In the genomic region with DNA sequence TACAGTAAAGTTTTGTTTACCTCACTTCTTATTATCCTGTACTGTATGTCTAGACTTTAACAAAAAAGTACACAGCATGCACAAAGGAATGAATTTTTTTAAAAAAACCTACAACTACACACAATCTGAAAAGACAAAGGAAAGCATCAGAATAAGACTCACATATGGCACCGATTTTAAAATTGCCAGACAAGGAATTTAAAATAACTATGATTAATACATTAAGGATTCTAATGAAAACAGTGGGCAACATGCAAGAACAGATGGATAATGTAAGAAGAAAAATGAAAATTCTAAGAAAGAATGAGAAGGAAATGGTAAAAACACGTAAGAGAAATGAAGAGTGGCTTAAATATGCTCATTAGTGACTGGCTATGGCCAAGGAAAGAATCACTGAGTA, we compare ENCODE assay signal across 21 cellular contexts.
DNase-seq lines count a peak whose midpoint lies in the region; FAIRE-seq and TF ChIP-seq lines count a peak whose summit lies in the region.
"Had no signal": no experiment of that assay in that cellular context is flagged by ENCODE, and none has a peak within 500 bp of the region (broad histone marks: within the 10 kb centered on the region; RNA-seq: fewer than 3 reads in every experiment).

No MANE protein-coding gene starts in this region.

- H3K4me3 Mint-ChIP-seq in astrocyte (ENCODE audit: unreplicated experiment): no peak overlapping the region
- H3K4me3 Mint-ChIP-seq: CD4-positive, alpha-beta T cell had no signal

- H3K9ac ChIP-seq in astrocyte (ENCODE audit: low read length): peak overlapping the region; percentile 58
- H3K9ac ChIP-seq: KMS-11 had no signal

- peak overlapping the region; percentile 31 for H2AFZ ChIP-seq in astrocyte (ENCODE audit: low read depth, low read length)

- FAIRE-seq in astrocyte (lab: Jason Lieb, UNC): peak; percentile 37
- FAIRE-seq: GM12891, GM18507 had no signal

- peak overlapping the region; percentile 64 for H3K4me2 ChIP-seq in astrocyte (ENCODE audit: low read length)
- H3K4me2 ChIP-seq: KMS-11 had no signal

- no peaks in the 10 kb centered on the region for H3K36me3 ChIP-seq in astrocyte (ENCODE audit: insufficient read depth, low read length)
- H3K36me3 ChIP-seq: BE2C, SJCRH30 had no signal

- H3K4me3 ChIP-seq in astrocyte (ENCODE audit: insufficient read depth, low read depth, low read length) (no peak overlapping the region), fibroblast of mammary gland (ENCODE audit: control insufficient read depth, low read depth, low read length) (no peak overlapping the region)
- H3K4me3 ChIP-seq: SJCRH30 had no signal

- no peaks in the 10 kb centered on the region for H3K27me3 ChIP-seq in astrocyte (ENCODE audit: insufficient read depth, low read length)
- H3K27me3 ChIP-seq: BE2C, SJCRH30 had no signal

- TF ChIP-seq CTCF in astrocyte (IDR thresholded peaks at IDR 0.05; ENCODE audit: insufficient read depth, low read depth, low read length) (no peak), fibroblast of mammary gland (conservative IDR thresholded peaks at IDR 0.05; ENCODE audit: control insufficient read depth, insufficient read depth, low read depth, low read length) (no peak), GM13977 (IDR thresholded peaks at IDR 0.05; ENCODE audit: extremely low read depth, insufficient read depth, missing control alignments) (no peak)

- H3K27ac ChIP-seq in astrocyte (ENCODE audit: low read depth, low read length): peak overlapping the region; percentile 68
- H3K27ac ChIP-seq: KMS-11, SJCRH30 had no signal

- no peaks in the 10 kb centered on the region for H3K4me1 Mint-ChIP-seq in astrocyte (ENCODE audit: low read depth, unreplicated experiment)

- H3K79me2 ChIP-seq in astrocyte (ENCODE audit: insufficient read depth, low read length): no peaks in the 10 kb centered on the region

- no peaks in the 10 kb centered on the region for H3K27me3 Mint-ChIP-seq in astrocyte (ENCODE audit: low read depth, unreplicated experiment)
- H3K27me3 Mint-ChIP-seq: CD4-positive, alpha-beta T cell had no signal

- in situ Hi-C loops in GM13977 (cut with MboI; ENCODE audit: low pct_unique_long_range_greater_than_20kb, low sequenced_read_pairs, unreplicated experiment): no loop called here

- H3K4me1 ChIP-seq in astrocyte (ENCODE audit: insufficient read depth, low read length): peaks cover 4% of the 10 kb centered on the region
- H3K4me1 ChIP-seq: BE2C, Caco-2, SJCRH30 had no signal

- H3K9me3 ChIP-seq in astrocyte (ENCODE audit: insufficient read depth, low read depth, low read length): no peaks in the 10 kb centered on the region
- H3K9me3 ChIP-seq: BE2C, Caco-2, SJCRH30 had no signal

- no peaks in the 10 kb centered on the region for H3K36me3 Mint-ChIP-seq in astrocyte (ENCODE audit: low read depth, unreplicated experiment)

- H3K27ac Mint-ChIP-seq in astrocyte (ENCODE audit: unreplicated experiment): no peak overlapping the region
- H3K27ac Mint-ChIP-seq: CD4-positive, alpha-beta T cell had no signal

- peak; percentile 8 for DNase-seq in ELR (ENCODE audit: low read depth)
- peak; percentile 54 for DNase-seq in astrocyte (ENCODE audit: low read depth)
- peak; percentile 47 for DNase-seq in fibroblast of mammary gland (ENCODE audit: low read depth)
- no peak for DNase-seq in stimulated activated CD4-positive, alpha-beta T cell treated with anti-CD3 and anti-CD28 coated beads, Interleukin-4, amount 100 ng/mL, for 24 hours
- no peak for DNase-seq in NCI-H2227 (lab: John Stamatoyannopoulos, UW; ENCODE audit: unreplicated experiment)
- DNase-seq in NCI-H2171 treated with DMSO at 0.1 percent for 48 hours (lab: John Stamatoyannopoulos, UW): no peak
- no peak for DNase-seq in GM13977 (ENCODE audit: low spot score)
- DNase-seq: BE2C; Caco-2; CD4-positive, alpha-beta T cell; DMS153; H7; NCI-H1417; NCI-H187; NCI-H2107; NCI-H226; NCI-H524 treated with DMSO at 0.1 percent for 48 hours; SJCRH30 had no signal

- no peaks in the 10 kb centered on the region for H3K9me3 Mint-ChIP-seq in astrocyte (ENCODE audit: unreplicated experiment)

- H4K20me1 ChIP-seq in astrocyte (ENCODE audit: insufficient read depth, low read length): no peaks in the 10 kb centered on the region

Comparison
In these comparisons a context has a peak if more than half of its experiments do, and no peak if none do; other contexts are left out.
1. DNase-seq: peak in ELR (single experiment), astrocyte (single experiment) and fibroblast of mammary gland (single experiment); none in stimulated activated CD4-positive, alpha-beta T cell treated with anti-CD3 and anti-CD28 coated beads, Interleukin-4, amount 100 ng/mL, for 24 hours (single experiment), NCI-H2227 (single experiment), NCI-H2171 treated with DMSO at 0.1 percent for 48 hours (single experiment) and GM13977 (single experiment).